In the genomic region with DNA sequence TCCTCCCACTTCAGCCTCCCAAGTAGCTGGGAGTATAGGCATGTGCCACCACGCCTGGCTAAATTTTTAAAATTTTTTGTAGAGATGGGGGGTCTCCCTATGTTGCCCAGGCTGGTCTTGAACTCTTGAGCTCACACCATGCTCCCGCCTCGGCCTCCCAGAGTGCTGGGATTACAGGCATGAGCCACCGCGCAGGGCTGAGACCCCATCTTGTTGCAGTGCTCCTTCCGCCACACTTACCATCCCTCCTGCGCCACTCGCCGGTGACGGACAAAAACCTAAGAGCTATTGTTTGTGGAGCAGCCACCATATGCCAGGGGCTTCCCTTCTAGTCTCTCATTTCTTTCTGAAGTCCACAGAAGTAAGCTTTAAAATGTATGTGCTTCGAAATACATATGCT, we compare ENCODE assay signal across 25 cellular contexts. TPM values are rescaled to one million over a fixed set of nuclear protein-coding genes. Genes with fewer than 3 reads are reported as not detected.
"Had no signal": no experiment of that assay in that cellular context is flagged by ENCODE, and none has a peak within 500 bp of the region (broad histone marks: within the 10 kb centered on the region; RNA-seq: fewer than 3 reads in every experiment).

No MANE protein-coding gene starts in this region.

- H3K27me3 ChIP-seq: dorsolateral prefrontal cortex, esophagus muscularis mucosa, gastrocnemius medialis, hepatocyte, right lobe of liver, suprapubic skin, thyroid gland, upper lobe of left lung, uterus had no signal

- H3K4me1 ChIP-seq: esophagus muscularis mucosa, gastrocnemius medialis, parathyroid adenoma, psoas muscle, suprapubic skin, thyroid gland, upper lobe of left lung, uterus had no signal

- ATAC-seq: gastrocnemius medialis; left colon; mucosa of descending colon; natural killer cell treated with Interleukin-12 subunit alpha and Interleukin-12 subunit beta and Interleukin-15 and Interleukin-18, amount 100 ng/mL, for 72 hours; psoas muscle; right lobe of liver; stimulated activated effector memory CD8-positive, alpha-beta T cell treated with anti-CD3 and anti-CD28 coated beads, Interleukin-12 subunit alpha, Interleukin-12 subunit beta, amount 100 ng/mL, for 72 hours; stimulated activated naive CD8-positive, alpha-beta T cell treated with anti-CD3 and anti-CD28 coated beads, Interleukin-15, Interleukin-2, amounts not matched to agents 100 U/mL and 50 U/mL, for 24 hours had no signal

- H3K9me3 ChIP-seq: esophagus muscularis mucosa, gastrocnemius medialis, mucosa of descending colon, psoas muscle, right lobe of liver, suprapubic skin, thyroid gland, upper lobe of left lung, uterus had no signal

- H3K27me3 Mint-ChIP-seq: natural killer cell treated with Interleukin-12 subunit alpha and Interleukin-12 subunit beta and Interleukin-15 and Interleukin-18, amount 100 ng/mL, for 72 hours had no signal

- H3K27ac Mint-ChIP-seq: natural killer cell treated with Interleukin-12 subunit alpha and Interleukin-12 subunit beta and Interleukin-15 and Interleukin-18, amount 100 ng/mL, for 72 hours; stimulated activated effector memory CD8-positive, alpha-beta T cell treated with anti-CD3 and anti-CD28 coated beads, Interleukin-12 subunit alpha, Interleukin-12 subunit beta, amount 100 ng/mL, for 72 hours had no signal

- H3K9ac ChIP-seq: parathyroid adenoma had no signal

- H3K9me3 Mint-ChIP-seq: natural killer cell treated with Interleukin-12 subunit alpha and Interleukin-12 subunit beta and Interleukin-15 and Interleukin-18, amount 100 ng/mL, for 72 hours; stimulated activated effector memory CD8-positive, alpha-beta T cell treated with anti-CD3 and anti-CD28 coated beads, Interleukin-12 subunit alpha, Interleukin-12 subunit beta, amount 100 ng/mL, for 72 hours had no signal

- H3K4me3 ChIP-seq: coronary artery, dorsolateral prefrontal cortex, esophagus muscularis mucosa, gastrocnemius medialis, hepatocyte, mucosa of descending colon, psoas muscle, right lobe of liver, suprapubic skin, thyroid gland, upper lobe of left lung, uterus had no signal

- H3K4me3 Mint-ChIP-seq: natural killer cell treated with Interleukin-12 subunit alpha and Interleukin-12 subunit beta and Interleukin-15 and Interleukin-18, amount 100 ng/mL, for 72 hours; stimulated activated effector memory CD8-positive, alpha-beta T cell treated with anti-CD3 and anti-CD28 coated beads, Interleukin-12 subunit alpha, Interleukin-12 subunit beta, amount 100 ng/mL, for 72 hours had no signal

- DNase-seq: effector memory CD4-positive, alpha-beta T cell; gastrocnemius medialis; glutamatergic neuron; left colon; mucosa of descending colon; occipital lobe; psoas muscle; retina; stimulated activated CD4-positive, alpha-beta T cell treated with anti-CD3 and anti-CD28 coated beads, Interleukin-4, amount 100 ng/mL, for 1 hour; stimulated activated CD8-positive, alpha-beta memory T cell treated with anti-CD3 and anti-CD28 coated beads, Interleukin-4, amount 100 ng/mL, for 48 hours; stimulated activated naive CD8-positive, alpha-beta T cell treated with anti-CD3 and anti-CD28 coated beads, Interleukin-15, Interleukin-2, amounts not matched to agents 100 U/mL and 50 U/mL, for 24 hours; thyroid gland; upper lobe of left lung had no signal

- H3K36me3 ChIP-seq: uterus had no signal

- H3K27ac ChIP-seq: coronary artery, dorsolateral prefrontal cortex, epithelial cell of prostate, esophagus muscularis mucosa, gastrocnemius medialis, hepatocyte, parathyroid adenoma, psoas muscle, right lobe of liver, suprapubic skin, thyroid gland, upper lobe of left lung, uterus had no signal

RNA-seq across cellular contexts. Expression of gene NSG1, which starts 34.5 kb away (rescaled TPM):
- total RNA-seq: lung microvascular endothelial cell had no signal
